ENCODE assay signal across 33 cellular contexts in the genomic region with DNA sequence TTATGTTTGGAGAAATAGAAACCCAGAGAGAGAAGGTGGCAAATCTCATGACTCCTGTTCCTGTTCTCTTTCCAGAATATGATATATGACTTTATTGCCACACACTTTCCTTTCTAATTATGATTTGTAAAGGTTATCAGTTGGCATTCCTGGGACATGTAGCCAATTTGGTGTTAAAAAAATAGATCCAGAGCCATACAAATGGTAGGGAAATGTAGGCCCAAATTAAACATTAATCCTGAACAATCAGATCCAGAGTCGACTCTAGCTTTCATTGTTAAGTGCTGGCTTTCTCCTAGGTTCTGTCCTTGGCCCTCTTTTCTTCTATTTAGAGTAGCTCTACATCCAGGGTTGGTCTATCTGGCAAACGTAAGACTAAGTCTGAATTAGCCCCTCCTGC.
"Had no signal": no experiment of that assay in that cellular context is flagged by ENCODE, and none has a peak within 500 bp of the region (broad histone marks: within the 10 kb centered on the region; RNA-seq: fewer than 3 reads in every experiment).

No MANE protein-coding gene starts in this region.

- H3K9me3 Mint-ChIP-seq: activated CD4-positive, alpha-beta memory T cell treated with anti-CD3 and anti-CD28 coated beads for 36 hours; activated naive CD4-positive, alpha-beta T cell treated with anti-CD3 and anti-CD28 coated beads for 36 hours; activated naive CD4-positive, alpha-beta T cell treated with anti-CD3 and anti-CD28 coated beads, Interleukin-2, amount 50 U/mL, for 72 hours; activated T-cell treated with anti-CD3 and anti-CD28 coated beads, Interleukin-2, amount 50 U/mL, for 4 hours; activated T-helper 1 cell treated with anti-CD3 and anti-CD28 coated beads, Interleukin-12 subunit alpha, Interleukin-12 subunit beta, Interleukin-2, Interleukin-4 antibody, amounts not matched to agents 30 ng/mL and 10 ng/mL and 1 ng/mL, durations not matched to agents 14 hours and 24 hours and 36 hours; T-helper 1 cell treated with Interleukin-12 subunit alpha and Interleukin-12 subunit beta and Interleukin-4 antibody, amounts not matched to agents 30 μg/mL and 1 μg/mL, for 36 hours; T-helper 2 cell treated with Interferon-gamma antibody and Interleukin-4, amounts not matched to agents 5 μg/mL and 100 μg/mL, for 36 hours; WTC11 had no signal

- H3K27me3 Mint-ChIP-seq: activated CD4-positive, alpha-beta memory T cell treated with anti-CD3 and anti-CD28 coated beads for 36 hours had no signal

- H3K4me3 Mint-ChIP-seq: activated CD4-positive, alpha-beta memory T cell treated with anti-CD3 and anti-CD28 coated beads for 36 hours; activated naive CD4-positive, alpha-beta T cell treated with anti-CD3 and anti-CD28 coated beads for 36 hours; activated T-cell treated with anti-CD3 and anti-CD28 coated beads, Interleukin-2, amount 50 U/mL, for 4 hours; activated T-helper 1 cell treated with anti-CD3 and anti-CD28 coated beads, Interleukin-12 subunit alpha, Interleukin-12 subunit beta, Interleukin-2, Interleukin-4 antibody, amounts not matched to agents 30 ng/mL and 10 ng/mL and 1 ng/mL, durations not matched to agents 14 hours and 24 hours and 36 hours; T-helper 1 cell treated with Interleukin-12 subunit alpha and Interleukin-12 subunit beta and Interleukin-4 antibody, amounts not matched to agents 30 μg/mL and 1 μg/mL, for 36 hours; T-helper 2 cell treated with Interferon-gamma antibody and Interleukin-4, amounts not matched to agents 5 μg/mL and 100 μg/mL, for 36 hours; WTC11 had no signal

- H3K27ac ChIP-seq: adrenal gland, brain microvascular endothelial cell, PC-9, SJCRH30, SK-N-MC had no signal

- H3K9me3 ChIP-seq: adrenal gland, SJCRH30 had no signal

- DNase-seq: activated CD4-positive, alpha-beta memory T cell treated with anti-CD3 and anti-CD28 coated beads for 36 hours; activated CD4-positive, alpha-beta T cell treated with anti-CD3 and anti-CD28 coated beads for 4 hours; activated CD4-positive, alpha-beta T cell treated with anti-CD3 and anti-CD28 coated beads, Interleukin-2, amount 50 U/mL, for 1 hour; activated CD4-positive, CD25-positive, alpha-beta regulatory T cell treated with anti-CD3 and anti-CD28 coated beads, Interleukin-2, amount 50 U/mL, for 72 hours; activated CD8-positive, alpha-beta memory T cell treated with anti-CD3 and anti-CD28 coated beads, Interleukin-2, amount 50 U/mL, for 4 hours; activated gamma-delta T cell treated with Interleukin-2 at 50 U/mL for 16 hours; activated naive CD4-positive, alpha-beta T cell treated with anti-CD3 and anti-CD28 coated beads for 36 hours; activated T-cell treated with anti-CD3 and anti-CD28 coated beads for 4 hours; activated T-cell treated with anti-CD3 and anti-CD28 coated beads, Interleukin-2, amount 50 U/mL, for 4 hours; adrenal gland; brain microvascular endothelial cell; central memory CD4-positive, alpha-beta T cell; Karpas-422; KBM-7; NCI-H1105; NCI-H1417 treated with DMSO at 0.1 percent for 48 hours; NCI-H187 treated with DMSO at 0.1 percent for 48 hours; NCI-H2081; NCI-H2171 treated with DMSO at 0.1 percent for 48 hours; NCI-H2227 treated with DMSO at 0.1 percent for 48 hours; NCI-H446 treated with DMSO at 0.1 percent for 48 hours; NCI-H524 treated with DMSO at 0.1 percent for 48 hours; PC-9; SHP77; SJCRH30 had no signal

- H3K36me3 Mint-ChIP-seq: activated CD4-positive, alpha-beta memory T cell treated with anti-CD3 and anti-CD28 coated beads for 36 hours; activated naive CD4-positive, alpha-beta T cell treated with anti-CD3 and anti-CD28 coated beads, Interleukin-2, amount 50 U/mL, for 72 hours; WTC11 had no signal

- H3K27ac Mint-ChIP-seq: activated CD4-positive, alpha-beta memory T cell treated with anti-CD3 and anti-CD28 coated beads for 36 hours; activated naive CD4-positive, alpha-beta T cell treated with anti-CD3 and anti-CD28 coated beads for 36 hours; activated naive CD4-positive, alpha-beta T cell treated with anti-CD3 and anti-CD28 coated beads, Interleukin-2, amount 50 U/mL, for 72 hours; activated T-helper 1 cell treated with anti-CD3 and anti-CD28 coated beads, Interleukin-12 subunit alpha, Interleukin-12 subunit beta, Interleukin-2, Interleukin-4 antibody, amounts not matched to agents 30 ng/mL and 10 ng/mL and 1 ng/mL, durations not matched to agents 14 hours and 24 hours and 36 hours; T-helper 1 cell treated with Interleukin-12 subunit alpha and Interleukin-12 subunit beta and Interleukin-4 antibody, amounts not matched to agents 30 μg/mL and 1 μg/mL, for 36 hours; T-helper 2 cell treated with Interferon-gamma antibody and Interleukin-4, amounts not matched to agents 5 μg/mL and 100 μg/mL, for 36 hours; WTC11 had no signal

- H3K4me3 ChIP-seq: adrenal gland, PC-9, SJCRH30, SK-N-MC had no signal

- H3K4me1 ChIP-seq: adrenal gland, SJCRH30 had no signal

- FAIRE-seq: RCC 7860, TTC549 had no signal

- H3K27me3 ChIP-seq: adrenal gland, brain microvascular endothelial cell, SJCRH30 had no signal

- ATAC-seq: activated naive CD4-positive, alpha-beta T cell treated with anti-CD3 and anti-CD28 coated beads, Interleukin-2, amount 50 U/mL, for 72 hours; activated T-cell treated with anti-CD3 and anti-CD28 coated beads, Interleukin-2, amount 50 U/mL, for 4 hours; WTC11 had no signal

- H3K4me1 Mint-ChIP-seq: WTC11 had no signal

- H3K36me3 ChIP-seq: adrenal gland, brain microvascular endothelial cell, SJCRH30 had no signal
